10 cellular contexts compared by ENCODE assay signal in the genomic region with DNA sequence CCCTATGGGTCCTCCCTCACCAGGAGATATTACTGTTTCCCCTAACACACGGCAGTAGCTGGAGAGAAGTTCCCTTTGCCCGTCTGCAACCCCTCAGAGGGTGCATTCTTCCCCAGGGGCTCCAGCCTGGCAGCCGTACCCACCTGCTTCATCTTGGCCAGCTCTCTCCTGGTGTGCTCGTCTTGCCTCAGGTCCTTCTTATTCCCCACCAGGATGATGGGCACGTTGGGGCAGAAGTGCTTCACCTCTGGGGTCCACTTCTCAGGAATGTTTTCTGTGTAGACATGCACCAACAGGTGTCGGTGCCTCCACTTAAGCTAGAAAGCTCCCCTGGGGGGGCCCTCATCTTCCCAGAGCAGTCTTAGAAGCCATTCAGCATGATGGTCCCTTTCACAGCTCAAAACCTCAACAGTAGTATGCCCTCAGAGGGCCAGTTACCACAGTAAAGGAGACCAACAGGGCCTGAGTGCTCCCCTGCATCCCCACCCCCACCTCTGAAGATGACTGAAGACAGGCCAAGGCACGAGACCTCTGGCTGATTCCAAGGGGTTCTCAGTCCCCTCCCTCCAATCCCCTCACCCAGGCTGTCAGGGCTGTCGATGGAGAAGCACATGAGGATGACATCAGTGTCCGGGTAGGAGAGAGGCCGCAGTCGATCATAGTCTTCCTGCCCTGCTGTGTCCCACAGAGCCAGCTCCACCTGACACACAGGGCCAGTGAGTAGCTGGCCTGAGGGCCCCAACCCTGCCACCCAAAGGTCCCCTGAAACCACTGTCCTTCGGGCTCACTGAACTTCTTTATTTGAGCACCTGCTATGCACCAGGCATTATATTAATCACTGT. TPM values are rescaled to one million over a fixed set of nuclear protein-coding genes. Genes with fewer than 3 reads are reported as not detected.
DNase-seq lines count a peak whose midpoint lies in the region; ATAC-seq and TF ChIP-seq lines count a peak whose summit lies in the region.
"Had no signal": no experiment of that assay in that cellular context is flagged by ENCODE, and none has a peak within 500 bp of the region (broad histone marks: within the 10 kb centered on the region; RNA-seq: fewer than 3 reads in every experiment).

No MANE protein-coding gene starts in this region.

- no peaks in the 10 kb centered on the region for H3K27me3 Mint-ChIP-seq in central memory CD8-positive, alpha-beta T cell
- no peaks in the 10 kb centered on the region for H3K27me3 Mint-ChIP-seq in natural killer cell treated with Interleukin-12 subunit alpha and Interleukin-12 subunit beta and Interleukin-15 and Interleukin-18, amount 100 ng/mL, for 72 hours

- ATAC-seq in left cardiac atrium (no peak), GM18868 (IDR thresholded peaks at IDR 0.05; ENCODE audit: unreplicated experiment) (no peak), HG02759 (IDR thresholded peaks at IDR 0.05; ENCODE audit: unreplicated experiment) (no peak)
- ATAC-seq in central memory CD8-positive, alpha-beta T cell (replicated peaks; ENCODE audit: extremely low read depth, poor library complexity, severe bottlenecking) = no peak
- no peak for ATAC-seq in natural killer cell treated with Interleukin-12 subunit alpha and Interleukin-12 subunit beta and Interleukin-15 and Interleukin-18, amount 100 ng/mL, for 72 hours

- no peak for TF ChIP-seq CTCF in uterus (IDR thresholded peaks at IDR 0.05)

- H3K4me3 ChIP-seq in uterus = no peak overlapping the region
- H3K4me3 ChIP-seq: PC-9 had no signal

- no peak for TF ChIP-seq POLR2A in uterus (IDR thresholded peaks at IDR 0.05)

- no peaks in the 10 kb centered on the region for H3K36me3 ChIP-seq in uterus

- H3K4me1 ChIP-seq in uterus = peaks cover 33 to 41% of the 10 kb centered on the region in 2 donors

- DNase-seq in cardiac septum (ENCODE audit: low spot score) (peak; percentile 67), left cardiac atrium (no peak), uterus (peak in 1 of 2 donors; percentile 13)
- no peak for DNase-seq in central memory CD8-positive, alpha-beta T cell (ENCODE audit: low spot score in 2 of 2)
- peak; percentile 41 for DNase-seq in natural killer cell treated with Interleukin-12 subunit alpha and Interleukin-12 subunit beta and Interleukin-15 and Interleukin-18, amount 100 ng/mL, for 72 hours (ENCODE audit: low spot score)
- DNase-seq in stimulated activated naive CD4-positive, alpha-beta T cell treated with Interleukin-2 at 50 U/mL for 16 hours (lab: John Stamatoyannopoulos, UW) = no peak
- DNase-seq: NCI-H1436 treated with DMSO at 0.1 percent for 48 hours, PC-9 had no signal

- H3K27ac ChIP-seq in uterus = peak overlapping the region; percentile 97

- intact Hi-C loops in cardiac septum (cut with DNase I) (no loop called here), left cardiac atrium (cut with DNase I) (no loop called here), uterus (cut with DNase I; ENCODE audit: low total_unique reads) (loop anchor here (10.0 kb wide), 1 partner anchor 88 kb away; a partner anchor contains a TSS)

- no peaks in the 10 kb centered on the region for H3K9me3 Mint-ChIP-seq in central memory CD8-positive, alpha-beta T cell
- no peaks in the 10 kb centered on the region for H3K9me3 Mint-ChIP-seq in natural killer cell treated with Interleukin-12 subunit alpha and Interleukin-12 subunit beta and Interleukin-15 and Interleukin-18, amount 100 ng/mL, for 72 hours

- H3K27me3 ChIP-seq in uterus = no peaks in the 10 kb centered on the region

- no peaks in the 10 kb centered on the region for H3K9me3 ChIP-seq in uterus

- H3K27ac Mint-ChIP-seq in central memory CD8-positive, alpha-beta T cell (ENCODE audit: low read depth) = peak overlapping the region; percentile 79
- peak overlapping the region; percentile 91 for H3K27ac Mint-ChIP-seq in natural killer cell treated with Interleukin-12 subunit alpha and Interleukin-12 subunit beta and Interleukin-15 and Interleukin-18, amount 100 ng/mL, for 72 hours

- no peak overlapping the region for H3K4me3 Mint-ChIP-seq in central memory CD8-positive, alpha-beta T cell
- peak overlapping the region; percentile 64 for H3K4me3 Mint-ChIP-seq in natural killer cell treated with Interleukin-12 subunit alpha and Interleukin-12 subunit beta and Interleukin-15 and Interleukin-18, amount 100 ng/mL, for 72 hours

- peaks cover 33% of the 10 kb centered on the region for H3K36me3 Mint-ChIP-seq in central memory CD8-positive, alpha-beta T cell (ENCODE audit: insufficient read depth)
- peaks cover 9% of the 10 kb centered on the region for H3K36me3 Mint-ChIP-seq in natural killer cell treated with Interleukin-12 subunit alpha and Interleukin-12 subunit beta and Interleukin-15 and Interleukin-18, amount 100 ng/mL, for 72 hours

- H3K4me1 Mint-ChIP-seq in central memory CD8-positive, alpha-beta T cell = peaks cover 70% of the 10 kb centered on the region
- peaks cover 68 to 78% of the 10 kb centered on the region in 2 donors for H3K4me1 Mint-ChIP-seq in natural killer cell treated with Interleukin-12 subunit alpha and Interleukin-12 subunit beta and Interleukin-15 and Interleukin-18, amount 100 ng/mL, for 72 hours (ENCODE audit: low read depth in 2 of 2)

RNA-seq across cellular contexts. Expression of a gene that starts 4.3 kb away (rescaled TPM):
- 270 TPM for total RNA-seq in cardiac septum
- 100 to 1,000 TPM; 146 to 235 TPM for total RNA-seq in left cardiac atrium
- total RNA-seq in natural killer cell treated with Interleukin-12 subunit alpha and Interleukin-12 subunit beta and Interleukin-15 and Interleukin-18, amount 100 ng/mL, for 72 hours = 100 to 1,000 TPM in 1 of 2 donors, 10 to 100 TPM in 1; 77.2 to 132 TPM
- 100 to 1,000 TPM; 176 to 314 (median 279) TPM for total RNA-seq in uterus

RNA-seq across cellular contexts. Expression of a gene that starts 12.5 kb away (rescaled TPM):
- total RNA-seq in cardiac septum = 10.7 TPM
- 1 to 10 TPM; 4.9 to 5.1 TPM for total RNA-seq in left cardiac atrium
- not detected for total RNA-seq in natural killer cell treated with Interleukin-12 subunit alpha and Interleukin-12 subunit beta and Interleukin-15 and Interleukin-18, amount 100 ng/mL, for 72 hours
- total RNA-seq in uterus = 1 to 10 TPM in 2 of 4 donors, under 1 TPM in 1, not detected in 1; 0.90 to 4.2 (median 2.6) TPM

RNA-seq across cellular contexts. Expression of a gene that starts 28.2 kb away (rescaled TPM):
- total RNA-seq in cardiac septum (18.3 TPM), left cardiac atrium (10 to 100 TPM; 15.9 to 20.3 TPM), uterus (10 to 100 TPM; 10.3 to 91.9 (median 55.5) TPM)
- 10 to 100 TPM; 71.0 to 78.0 TPM for total RNA-seq in natural killer cell treated with Interleukin-12 subunit alpha and Interleukin-12 subunit beta and Interleukin-15 and Interleukin-18, amount 100 ng/mL, for 72 hours

Comparison
In these comparisons a context has a peak if more than half of its experiments do, and no peak if none do; other contexts are left out.
1. DNase-seq: peak in cardiac septum (single experiment) and natural killer cell treated with Interleukin-12 subunit alpha and Interleukin-12 subunit beta and Interleukin-15 and Interleukin-18, amount 100 ng/mL, for 72 hours (single experiment); none in left cardiac atrium (single experiment), central memory CD8-positive, alpha-beta T cell (0 of 2) and stimulated activated naive CD4-positive, alpha-beta T cell treated with Interleukin-2 at 50 U/mL for 16 hours (single experiment).